ENCODE assay signal across 1 cellular context in genomic region chr16:635573-636205, GRCh38.
A peak's percentile ranks its signal among the peaks of the same experiment; 100 is the strongest.
TF ChIP-seq lines count a peak whose summit lies in the region.

No MANE protein-coding gene starts in this region.

TF ChIP-seq in WTC11, 78 proteins besides CTCF, POLR2A, EP300 and RAD21 (continued from another document and continues in another):
- TF ChIP-seq SOX15 (CRISPR knock-in tag; IDR thresholded peaks at IDR 0.05) (no peak), ATF2 (CRISPR knock-in tag; IDR thresholded peaks at IDR 0.05; ENCODE audit: borderline replicate concordance, low read depth) (0 out of 2 replicates have a peak, but pooled peaks have one; percentile 35), ZNF416 (CRISPR knock-in tag; IDR thresholded peaks at IDR 0.05) (no peak), AFF4 (CRISPR knock-in tag; IDR thresholded peaks at IDR 0.05; ENCODE audit: borderline replicate concordance) (no peak), CREB1 (CRISPR knock-in tag; IDR thresholded peaks at IDR 0.05) (no peak), ZNF425 (CRISPR knock-in tag; conservative IDR thresholded peaks at IDR 0.05) (no peak), ZNF423 (CRISPR knock-in tag; IDR thresholded peaks at IDR 0.05) (no peak), ZNF532 (CRISPR knock-in tag; IDR thresholded peaks at IDR 0.05; ENCODE audit: borderline replicate concordance) (no peak), HMGA2 (CRISPR knock-in tag; IDR thresholded peaks at IDR 0.05) (no peak), ATF3 (CRISPR knock-in tag; conservative IDR thresholded peaks at IDR 0.05) (no peak), MXD4 (CRISPR knock-in tag; IDR thresholded peaks at IDR 0.05; ENCODE audit: borderline replicate concordance) (no peak), MAX (CRISPR knock-in tag; IDR thresholded peaks at IDR 0.05) (no peak), ZNF281 (CRISPR knock-in tag; IDR thresholded peaks at IDR 0.05) (no peak), FOXJ3 (CRISPR knock-in tag; IDR thresholded peaks at IDR 0.05; ENCODE audit: borderline replicate concordance) (no peak), ZBTB21 (CRISPR knock-in tag; IDR thresholded peaks at IDR 0.05; ENCODE audit: borderline replicate concordance) (no peak), ZNF512 (CRISPR knock-in tag; IDR thresholded peaks at IDR 0.05; ENCODE audit: borderline replicate concordance) (no peak), SMAD3 (CRISPR knock-in tag; IDR thresholded peaks at IDR 0.05; ENCODE audit: borderline replicate concordance) (no peak), TP53 (CRISPR knock-in tag; IDR thresholded peaks at IDR 0.05) (no peak), FOXP4 (CRISPR knock-in tag; IDR thresholded peaks at IDR 0.05) (no peak), ARID4B (CRISPR knock-in tag; IDR thresholded peaks at IDR 0.05; ENCODE audit: borderline replicate concordance) (no peak; the same call in 1 of the 2 replicates), ZBTB43 (CRISPR knock-in tag; IDR thresholded peaks at IDR 0.05) (no peak), ZNF396 (CRISPR knock-in tag; IDR thresholded peaks at IDR 0.05; ENCODE audit: borderline replicate concordance) (no peak), TCF7 (CRISPR knock-in tag; IDR thresholded peaks at IDR 0.05; ENCODE audit: low read depth) (no peak), CBFB (CRISPR knock-in tag; IDR thresholded peaks at IDR 0.05; ENCODE audit: low read depth) (no peak), ZNF263 (CRISPR knock-in tag; IDR thresholded peaks at IDR 0.05; ENCODE audit: low read depth) (no peak), RELA (CRISPR knock-in tag; IDR thresholded peaks at IDR 0.05; ENCODE audit: borderline replicate concordance) (peak; percentile 90; the same call in 1 of the 2 replicates)
